In the genomic region with DNA sequence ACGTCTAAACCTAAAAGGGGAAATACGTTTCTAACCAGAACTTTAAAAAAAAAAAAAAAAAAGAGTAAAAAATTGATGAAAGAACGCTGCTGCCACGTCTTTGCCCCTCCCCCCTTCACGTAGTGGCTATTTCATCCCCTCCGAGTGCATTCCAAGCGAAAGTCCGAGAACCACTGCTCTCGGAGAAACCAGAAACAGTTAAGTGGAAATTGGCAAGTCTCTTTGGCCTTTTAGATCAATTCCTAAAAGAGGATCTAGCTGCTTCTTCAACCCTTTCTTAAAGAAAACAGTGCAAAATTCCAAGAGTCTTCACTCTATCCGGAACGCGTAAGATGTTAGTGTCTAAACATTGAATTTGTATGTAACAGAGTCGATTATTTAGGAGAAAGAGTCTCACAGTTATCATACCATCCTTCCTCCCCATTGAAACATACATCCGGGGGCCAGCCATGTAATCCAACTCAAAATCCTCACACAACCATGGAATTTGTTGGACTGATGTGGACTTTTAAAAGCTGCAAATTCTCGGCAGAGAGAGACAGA, we compare ENCODE assay signal across 8 cellular contexts. TPM values are rescaled to one million over a fixed set of nuclear protein-coding genes. Genes with fewer than 3 reads are reported as not detected.
A peak's percentile ranks its signal among the peaks of the same experiment; 100 is the strongest.
DNase-seq lines count a peak whose midpoint lies in the region; ATAC-seq and TF ChIP-seq lines count a peak whose summit lies in the region.

No MANE protein-coding gene starts in this region.

- intact Hi-C loops in CD14-positive monocyte (cut with micrococcal nuclease): loop anchor here (5.0 to 10.0 kb wide), 3 partner anchors 49 to 152 kb away; a partner anchor contains a TSS
- intact Hi-C loops in sciatic nerve (cut with DNase I): no loop called here

- ATAC-seq in HG03066 (IDR thresholded peaks at IDR 0.05; ENCODE audit: low read depth, unreplicated experiment) (peak; percentile 3), SK-N-SH treated with all-trans-retinoic acid at 6 μM for 48 hours (peak; percentile 21), sciatic nerve (peak; percentile 31), HG02884 (IDR thresholded peaks at IDR 0.05; ENCODE audit: unreplicated experiment) (no peak)

- no peaks in the 10 kb centered on the region for H3K9me3 Mint-ChIP-seq in CD14-positive monocyte

- DNase-seq in CD14-positive monocyte (ENCODE audit: low spot score): no peak
- DNase-seq in astrocyte of the cerebellum (ENCODE audit: low read depth): peak; percentile 64
- DNase-seq in hippocampal formation (lab: John Stamatoyannopoulos, UW): peak; percentile 32 to 60
- peak; percentile 82 for DNase-seq in sciatic nerve (ENCODE audit: low spot score)
- no peak for DNase-seq in NCI-H1436 treated with DMSO at 0.1 percent for 48 hours (lab: John Stamatoyannopoulos, UW)

- in situ Hi-C loops in astrocyte of the cerebellum (cut with HindIII; ENCODE audit: low sequenced_read_pairs): no loop called here

- peak overlapping the region; percentile 97 for H3K4me3 ChIP-seq in astrocyte of the cerebellum (ENCODE audit: low read depth, low read length)

- peak overlapping the region; percentile 95 to 96 for H3K4me3 Mint-ChIP-seq in CD14-positive monocyte

- H3K27me3 Mint-ChIP-seq in CD14-positive monocyte (ENCODE audit: low read depth in 3 of 3): no peaks in the 10 kb centered on the region

- peaks cover 11 to 14% of the 10 kb centered on the region in 2 donors for H3K36me3 Mint-ChIP-seq in CD14-positive monocyte

- peak overlapping the region; percentile 87 to 97 (median 95) for H3K27ac Mint-ChIP-seq in CD14-positive monocyte

- H3K4me1 Mint-ChIP-seq in CD14-positive monocyte: peaks cover 30% of the 10 kb centered on the region

- TF ChIP-seq CTCF in CD14-positive monocyte (IDR thresholded peaks at IDR 0.05): no peak
- TF ChIP-seq CTCF in astrocyte of the cerebellum (IDR thresholded peaks at IDR 0.05; ENCODE audit: low read depth, low read length, missing control alignments): no peak

TF ChIP-seq in SK-N-SH treated with all-trans-retinoic acid at 6 μM for 48 hours, 23 proteins besides CTCF, POLR2A, EP300 and RAD21:
- no peak for TF ChIP-seq ZNF8 (CRISPR knock-in tag; IDR thresholded peaks at IDR 0.05)
- TF ChIP-seq CSDC2 (CRISPR knock-in tag; IDR thresholded peaks at IDR 0.05): no peak
- TF ChIP-seq ESRRG (CRISPR knock-in tag; IDR thresholded peaks at IDR 0.05): no peak

RNA-seq across cellular contexts. Expression of a gene that starts 1.1 kb away (rescaled TPM):
- 10 to 100 TPM; 43.9 to 44.3 TPM for polyA plus RNA-seq in CD14-positive monocyte
- total RNA-seq in sciatic nerve: 51.8 TPM

RNA-seq across cellular contexts. Expression of a gene that starts 14.7 kb away (rescaled TPM):
- polyA plus RNA-seq in CD14-positive monocyte: 1 to 10 TPM in 1 of 2 donors, under 1 TPM in 1; 0.69 to 1.0 TPM
- 2.2 TPM for total RNA-seq in sciatic nerve

Comparison
In these comparisons a context has a peak if more than half of its experiments do, and no peak if none do; other contexts are left out.
1. DNase-seq: peak in astrocyte of the cerebellum (single experiment), hippocampal formation (2 of 2) and sciatic nerve (single experiment); none in CD14-positive monocyte (single experiment) and NCI-H1436 treated with DMSO at 0.1 percent for 48 hours (single experiment).